ENCODE assay signal across 8 cellular contexts in genomic region chr17:7234100-7235012, GRCh38. TPM values are rescaled to one million over a fixed set of nuclear protein-coding genes. Genes with fewer than 3 reads are reported as not detected.
DNase-seq lines count a peak whose midpoint lies in the region; ATAC-seq and TF ChIP-seq lines count a peak whose summit lies in the region.

Gene DVL2 (minus strand): TSS chr17:7234517. CDS start chr17:7234262, 255 bp downstream.

- peak; percentile 96 for TF ChIP-seq POLR2A in prostate gland (IDR thresholded peaks at IDR 0.05)

- ATAC-seq in HG02798 (IDR thresholded peaks at IDR 0.05; ENCODE audit: poor library complexity, unreplicated experiment) = peak; percentile 73
- ATAC-seq in left cardiac atrium = peak; percentile 65 to 71
- peak; percentile 65 for ATAC-seq in upper lobe of right lung

- intact Hi-C loops in left cardiac atrium (cut with DNase I) = no loop called here
- intact Hi-C loops in prostate gland (cut with DNase I) = loop anchor here (10.0 kb wide), 1 partner anchor 600 kb away; the partner anchor contains the start of gene KDM6B
- intact Hi-C loops in upper lobe of right lung (cut with DNase I) = no loop called here

- peak; percentile 91 for DNase-seq in NCI-H146 treated with DMSO at 0.1 percent for 48 hours (lab: John Stamatoyannopoulos, UW; ENCODE audit: unreplicated experiment)
- peak; percentile 86 to 96 (median 90) for DNase-seq in T-helper 2 cell
- DNase-seq in amygdala (lab: John Stamatoyannopoulos, UW) = peak; percentile 46 to 98 (median 91)
- DNase-seq in left cardiac atrium = peak; percentile 96
- DNase-seq in prostate gland (ENCODE audit: low spot score) = peak; percentile 96
- DNase-seq in upper lobe of right lung = peak; percentile 97

- H3K36me3 ChIP-seq in prostate gland (peaks cover 0 to 7% of the 10 kb centered on the region in 2 donors), upper lobe of right lung (peaks cover 33% of the 10 kb centered on the region)

- H3K27ac ChIP-seq in prostate gland (peak within 1 kb of the TSS; percentile 96 to 99), upper lobe of right lung (peak within 1 kb of the TSS; percentile 84)

- TF ChIP-seq CTCF in GM12875 (IDR thresholded peaks at IDR 0.05; ENCODE audit: borderline replicate concordance, insufficient read depth, low read depth, low read length) (no peak), prostate gland (IDR thresholded peaks at IDR 0.05) (peak in 1 of 4 experiments; percentile 39), upper lobe of right lung (IDR thresholded peaks at IDR 0.05) (no peak)

- no peaks in the 10 kb centered on the region for H3K27me3 ChIP-seq in prostate gland (replicated peaks; ENCODE audit: insufficient read depth)
- H3K27me3 ChIP-seq in upper lobe of right lung = no peaks in the 10 kb centered on the region

- WGBS in prostate gland = under 1% methylated on average over 70 of the region's 74 CpGs

- H3K9me3 ChIP-seq in prostate gland (no peaks in the 10 kb centered on the region), upper lobe of right lung (no peaks in the 10 kb centered on the region)

- H3K4me1 ChIP-seq in prostate gland (replicated peaks) (peaks cover 7% of the 10 kb centered on the region), upper lobe of right lung (peaks cover 28% of the 10 kb centered on the region)

- peak within 1 kb of the TSS; percentile 56 for H3K4me3 ChIP-seq in GM12875 (ENCODE audit: low read depth, low read length)
- peak within 1 kb of the TSS; percentile 95 for H3K4me3 ChIP-seq in prostate gland
- peak within 1 kb of the TSS; percentile 95 for H3K4me3 ChIP-seq in upper lobe of right lung

RNA-seq across cellular contexts. Expression of gene DVL2, which starts in this region (rescaled TPM):
- 10 to 100 TPM; 22.5 to 23.8 TPM for total RNA-seq in left cardiac atrium
- total RNA-seq in prostate gland = 100 to 1,000 TPM in 1 of 2 donors, 10 to 100 TPM in 1; 52.3 to 116 TPM
- 41.0 TPM for total RNA-seq in upper lobe of right lung

Comparison
In these comparisons a context has a peak if more than half of its experiments do, and no peak if none do; other contexts are left out.
1. Peak in every context shown above with its lines: DNase-seq, ATAC-seq, H3K4me3 ChIP-seq and H3K27ac ChIP-seq.